1 cellular context compared by ENCODE assay signal in genomic region chr15:75368689-75369239, GRCh38.
TF ChIP-seq lines count a peak whose summit lies in the region.

No MANE protein-coding gene starts in this region.

TF ChIP-seq in HepG2, 621 proteins besides CTCF, POLR2A, EP300 and RAD21 (continues in another document):
- TF ChIP-seq, protein P1, sequence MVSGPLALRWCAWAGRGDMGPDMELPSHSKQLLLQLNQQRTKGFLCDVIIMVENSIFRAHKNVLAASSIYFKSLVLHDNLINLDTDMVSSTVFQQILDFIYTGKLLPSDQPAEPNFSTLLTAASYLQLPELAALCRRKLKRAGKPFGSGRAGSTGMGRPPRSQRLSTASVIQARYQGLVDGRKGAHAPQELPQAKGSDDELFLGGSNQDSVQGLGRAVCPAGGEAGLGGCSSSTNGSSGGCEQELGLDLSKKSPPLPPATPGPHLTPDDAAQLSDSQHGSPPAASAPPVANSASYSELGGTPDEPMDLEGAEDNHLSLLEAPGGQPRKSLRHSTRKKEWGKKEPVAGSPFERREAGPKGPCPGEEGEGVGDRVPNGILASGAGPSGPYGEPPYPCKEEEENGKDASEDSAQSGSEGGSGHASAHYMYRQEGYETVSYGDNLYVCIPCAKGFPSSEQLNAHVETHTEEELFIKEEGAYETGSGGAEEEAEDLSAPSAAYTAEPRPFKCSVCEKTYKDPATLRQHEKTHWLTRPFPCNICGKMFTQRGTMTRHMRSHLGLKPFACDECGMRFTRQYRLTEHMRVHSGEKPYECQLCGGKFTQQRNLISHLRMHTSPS (CRISPR knock-in tag; IDR thresholded peaks at IDR 0.05; ENCODE audit: low read depth), result no peak
- TF ChIP-seq MTA3 (CRISPR knock-in tag; IDR thresholded peaks at IDR 0.05) (no peak), ZNF570 (CRISPR knock-in tag; IDR thresholded peaks at IDR 0.05; ENCODE audit: borderline replicate concordance) (no peak), RNF219 (CRISPR knock-in tag; IDR thresholded peaks at IDR 0.05) (peak; percentile 0; the same call in 1 of the 2 replicates), ZSCAN12 (CRISPR knock-in tag; IDR thresholded peaks at IDR 0.05) (0 out of 2 replicates have a peak, but pooled peaks have one; percentile 46), HNRNPH1 (optimal IDR thresholded peaks at IDR 0.05; ENCODE audit: low read depth, low read length) (peak; percentile 15), DNMT1 (CRISPR knock-in tag; IDR thresholded peaks at IDR 0.05) (no peak), ZFP62 (CRISPR knock-in tag; IDR thresholded peaks at IDR 0.05) (no peak), SAP130 (CRISPR knock-in tag; IDR thresholded peaks at IDR 0.05; ENCODE audit: low read depth) (peak; percentile 79; the same call in 1 of the 2 replicates), TBX3 (IDR thresholded peaks at IDR 0.05; ENCODE audit: borderline replicate concordance) (no peak), ZFYVE20 (CRISPR knock-in tag; IDR thresholded peaks at IDR 0.05; ENCODE audit: borderline replicate concordance, low read depth) (no peak), FOXA3 (CRISPR knock-in tag; IDR thresholded peaks at IDR 0.05) (peak; percentile 63), NCOA5 (CRISPR knock-in tag; IDR thresholded peaks at IDR 0.05) (no peak), ZNF879 (CRISPR knock-in tag; IDR thresholded peaks at IDR 0.05) (peak; percentile 1; the same call in 1 of the 2 replicates), ZC3H13 (CRISPR knock-in tag; IDR thresholded peaks at IDR 0.05) (peak; percentile 69), POLR2AphosphoS5 (IDR thresholded peaks at IDR 0.05; ENCODE audit: low read depth, low read length) (peak; percentile 83), TGIF2 (CRISPR knock-in tag; IDR thresholded peaks at IDR 0.05) (peak; percentile 63; the same call in 1 of the 2 replicates), ZNF747 (CRISPR knock-in tag; IDR thresholded peaks at IDR 0.05; ENCODE audit: borderline replicate concordance) (no peak; the same call in 1 of the 2 replicates), NFKBIZ (CRISPR knock-in tag; IDR thresholded peaks at IDR 0.05) (no peak), PHF21A (CRISPR knock-in tag; IDR thresholded peaks at IDR 0.05) (peak; percentile 90; the same call in 1 of the 2 replicates), PAF1 (CRISPR knock-in tag; IDR thresholded peaks at IDR 0.05) (peak; percentile 45; the same call in 1 of the 2 replicates), ASH2L (IDR thresholded peaks at IDR 0.05; ENCODE audit: insufficient read length, low read depth, low read length) (peak; percentile 92), DMAP1 (CRISPR knock-in tag; IDR thresholded peaks at IDR 0.05) (peak; percentile 6; the same call in 1 of the 2 replicates), ZBTB43 (CRISPR knock-in tag; conservative IDR thresholded peaks at IDR 0.05) (0 out of 2 replicates have a peak, but pooled peaks have one; percentile 11), HMGXB4 (CRISPR knock-in tag; IDR thresholded peaks at IDR 0.05; ENCODE audit: borderline replicate concordance in 1 of 2, low read depth in 1 of 2) (peak in 1 of 2 experiments; percentile 25; a peak in 1 of 4 replicates), MYNN (CRISPR knock-in tag; IDR thresholded peaks at IDR 0.05; ENCODE audit: low read depth) (0 out of 2 replicates have a peak, but pooled peaks have one; percentile 1), NBN (conservative IDR thresholded peaks at IDR 0.05) (no peak), ZNF430 (CRISPR knock-in tag; IDR thresholded peaks at IDR 0.05) (0 out of 2 replicates have a peak, but pooled peaks have one; percentile 21), ZNF780A (CRISPR knock-in tag; IDR thresholded peaks at IDR 0.05) (0 out of 2 replicates have a peak, but pooled peaks have one; percentile 20), ARNT2 (CRISPR knock-in tag; IDR thresholded peaks at IDR 0.05; ENCODE audit: low read depth) (peak; percentile 18; the same call in 1 of the 2 replicates), KDM4B (CRISPR knock-in tag; IDR thresholded peaks at IDR 0.05) (peak; percentile 8; the same call in 1 of the 2 replicates), ZNF572 (CRISPR knock-in tag; IDR thresholded peaks at IDR 0.05) (0 out of 2 replicates have a peak, but pooled peaks have one; percentile 23), RNF2 (conservative IDR thresholded peaks at IDR 0.05; ENCODE audit: low read depth) (peak; percentile 62; the same call in 1 of the 2 replicates), ZNF337 (CRISPR knock-in tag; IDR thresholded peaks at IDR 0.05; ENCODE audit: borderline replicate concordance, low read depth) (0 out of 2 replicates have a peak, but pooled peaks have one; percentile 4), CREB1 (IDR thresholded peaks at IDR 0.05) (no peak), CREB1 (CRISPR knock-in tag; IDR thresholded peaks at IDR 0.05) (peak; percentile 72)
- TF ChIP-seq, protein P2, sequence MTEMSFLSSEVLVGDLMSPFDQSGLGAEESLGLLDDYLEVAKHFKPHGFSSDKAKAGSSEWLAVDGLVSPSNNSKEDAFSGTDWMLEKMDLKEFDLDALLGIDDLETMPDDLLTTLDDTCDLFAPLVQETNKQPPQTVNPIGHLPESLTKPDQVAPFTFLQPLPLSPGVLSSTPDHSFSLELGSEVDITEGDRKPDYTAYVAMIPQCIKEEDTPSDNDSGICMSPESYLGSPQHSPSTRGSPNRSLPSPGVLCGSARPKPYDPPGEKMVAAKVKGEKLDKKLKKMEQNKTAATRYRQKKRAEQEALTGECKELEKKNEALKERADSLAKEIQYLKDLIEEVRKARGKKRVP (CRISPR knock-in tag; IDR thresholded peaks at IDR 0.05), result peak in 1 of 2 experiments; percentile 8; a peak in 1 of 4 replicates
- TF ChIP-seq, protein P3, sequence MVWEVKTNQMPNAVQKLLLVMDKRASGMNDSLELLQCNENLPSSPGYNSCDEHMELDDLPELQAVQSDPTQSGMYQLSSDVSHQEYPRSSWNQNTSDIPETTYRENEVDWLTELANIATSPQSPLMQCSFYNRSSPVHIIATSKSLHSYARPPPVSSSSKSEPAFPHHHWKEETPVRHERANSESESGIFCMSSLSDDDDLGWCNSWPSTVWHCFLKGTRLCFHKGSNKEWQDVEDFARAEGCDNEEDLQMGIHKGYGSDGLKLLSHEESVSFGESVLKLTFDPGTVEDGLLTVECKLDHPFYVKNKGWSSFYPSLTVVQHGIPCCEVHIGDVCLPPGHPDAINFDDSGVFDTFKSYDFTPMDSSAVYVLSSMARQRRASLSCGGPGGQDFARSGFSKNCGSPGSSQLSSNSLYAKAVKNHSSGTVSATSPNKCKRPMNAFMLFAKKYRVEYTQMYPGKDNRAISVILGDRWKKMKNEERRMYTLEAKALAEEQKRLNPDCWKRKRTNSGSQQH (CRISPR knock-in tag; IDR thresholded peaks at IDR 0.05; ENCODE audit: low read depth), result 0 out of 2 replicates have a peak, but pooled peaks have one; percentile 33
- TF ChIP-seq, protein P4, sequence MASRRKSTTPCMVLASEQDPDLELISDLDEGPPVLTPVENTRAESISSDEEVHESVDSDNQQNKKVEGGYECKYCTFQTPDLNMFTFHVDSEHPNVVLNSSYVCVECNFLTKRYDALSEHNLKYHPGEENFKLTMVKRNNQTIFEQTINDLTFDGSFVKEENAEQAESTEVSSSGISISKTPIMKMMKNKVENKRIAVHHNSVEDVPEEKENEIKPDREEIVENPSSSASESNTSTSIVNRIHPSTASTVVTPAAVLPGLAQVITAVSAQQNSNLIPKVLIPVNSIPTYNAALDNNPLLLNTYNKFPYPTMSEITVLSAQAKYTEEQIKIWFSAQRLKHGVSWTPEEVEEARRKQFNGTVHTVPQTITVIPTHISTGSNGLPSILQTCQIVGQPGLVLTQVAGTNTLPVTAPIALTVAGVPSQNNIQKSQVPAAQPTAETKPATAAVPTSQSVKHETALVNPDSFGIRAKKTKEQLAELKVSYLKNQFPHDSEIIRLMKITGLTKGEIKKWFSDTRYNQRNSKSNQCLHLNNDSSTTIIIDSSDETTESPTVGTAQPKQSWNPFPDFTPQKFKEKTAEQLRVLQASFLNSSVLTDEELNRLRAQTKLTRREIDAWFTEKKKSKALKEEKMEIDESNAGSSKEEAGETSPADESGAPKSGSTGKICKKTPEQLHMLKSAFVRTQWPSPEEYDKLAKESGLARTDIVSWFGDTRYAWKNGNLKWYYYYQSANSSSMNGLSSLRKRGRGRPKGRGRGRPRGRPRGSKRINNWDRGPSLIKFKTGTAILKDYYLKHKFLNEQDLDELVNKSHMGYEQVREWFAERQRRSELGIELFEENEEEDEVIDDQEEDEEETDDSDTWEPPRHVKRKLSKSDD (CRISPR knock-in tag; IDR thresholded peaks at IDR 0.05; ENCODE audit: low read depth), result 0 out of 2 replicates have a peak, but pooled peaks have one; percentile 72
- TF ChIP-seq, protein P5, sequence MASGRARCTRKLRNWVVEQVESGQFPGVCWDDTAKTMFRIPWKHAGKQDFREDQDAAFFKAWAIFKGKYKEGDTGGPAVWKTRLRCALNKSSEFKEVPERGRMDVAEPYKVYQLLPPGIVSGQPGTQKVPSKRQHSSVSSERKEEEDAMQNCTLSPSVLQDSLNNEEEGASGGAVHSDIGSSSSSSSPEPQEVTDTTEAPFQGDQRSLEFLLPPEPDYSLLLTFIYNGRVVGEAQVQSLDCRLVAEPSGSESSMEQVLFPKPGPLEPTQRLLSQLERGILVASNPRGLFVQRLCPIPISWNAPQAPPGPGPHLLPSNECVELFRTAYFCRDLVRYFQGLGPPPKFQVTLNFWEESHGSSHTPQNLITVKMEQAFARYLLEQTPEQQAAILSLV (CRISPR knock-in tag; IDR thresholded peaks at IDR 0.05; ENCODE audit: borderline replicate concordance), result 0 out of 2 replicates have a peak, but pooled peaks have one; percentile 8
- TF ChIP-seq, protein P6, sequence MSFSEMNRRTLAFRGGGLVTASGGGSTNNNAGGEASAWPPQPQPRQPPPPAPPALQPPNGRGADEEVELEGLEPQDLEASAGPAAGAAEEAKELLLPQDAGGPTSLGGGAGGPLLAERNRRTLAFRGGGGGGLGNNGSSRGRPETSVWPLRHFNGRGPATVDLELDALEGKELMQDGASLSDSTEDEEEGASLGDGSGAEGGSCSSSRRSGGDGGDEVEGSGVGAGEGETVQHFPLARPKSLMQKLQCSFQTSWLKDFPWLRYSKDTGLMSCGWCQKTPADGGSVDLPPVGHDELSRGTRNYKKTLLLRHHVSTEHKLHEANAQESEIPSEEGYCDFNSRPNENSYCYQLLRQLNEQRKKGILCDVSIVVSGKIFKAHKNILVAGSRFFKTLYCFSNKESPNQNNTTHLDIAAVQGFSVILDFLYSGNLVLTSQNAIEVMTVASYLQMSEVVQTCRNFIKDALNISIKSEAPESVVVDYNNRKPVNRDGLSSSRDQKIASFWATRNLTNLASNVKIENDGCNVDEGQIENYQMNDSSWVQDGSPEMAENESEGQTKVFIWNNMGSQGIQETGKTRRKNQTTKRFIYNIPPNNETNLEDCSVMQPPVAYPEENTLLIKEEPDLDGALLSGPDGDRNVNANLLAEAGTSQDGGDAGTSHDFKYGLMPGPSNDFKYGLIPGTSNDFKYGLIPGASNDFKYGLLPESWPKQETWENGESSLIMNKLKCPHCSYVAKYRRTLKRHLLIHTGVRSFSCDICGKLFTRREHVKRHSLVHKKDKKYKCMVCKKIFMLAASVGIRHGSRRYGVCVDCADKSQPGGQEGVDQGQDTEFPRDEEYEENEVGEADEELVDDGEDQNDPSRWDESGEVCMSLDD (CRISPR knock-in tag; IDR thresholded peaks at IDR 0.05; ENCODE audit: borderline replicate concordance), result no peak
- TF ChIP-seq, protein P7, sequence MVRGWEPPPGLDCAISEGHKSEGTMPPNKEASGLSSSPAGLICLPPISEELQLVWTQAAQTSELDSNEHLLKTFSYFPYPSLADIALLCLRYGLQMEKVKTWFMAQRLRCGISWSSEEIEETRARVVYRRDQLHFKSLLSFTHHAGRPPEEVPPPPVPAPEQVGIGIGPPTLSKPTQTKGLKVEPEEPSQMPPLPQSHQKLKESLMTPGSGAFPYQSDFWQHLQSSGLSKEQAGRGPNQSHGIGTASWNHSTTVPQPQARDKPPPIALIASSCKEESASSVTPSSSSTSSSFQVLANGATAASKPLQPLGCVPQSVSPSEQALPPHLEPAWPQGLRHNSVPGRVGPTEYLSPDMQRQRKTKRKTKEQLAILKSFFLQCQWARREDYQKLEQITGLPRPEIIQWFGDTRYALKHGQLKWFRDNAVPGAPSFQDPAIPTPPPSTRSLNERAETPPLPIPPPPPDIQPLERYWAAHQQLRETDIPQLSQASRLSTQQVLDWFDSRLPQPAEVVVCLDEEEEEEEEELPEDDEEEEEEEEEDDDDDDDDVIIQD (CRISPR knock-in tag; IDR thresholded peaks at IDR 0.05; ENCODE audit: low read depth), result no peak
